In genomic region chr1:1324084-1324523, GRCh38 we compare ENCODE assay signal across 8 cellular contexts. TPM values are rescaled to one million over a fixed set of nuclear protein-coding genes. Genes with fewer than 3 reads are reported as not detected.
DNase-seq lines count a peak whose midpoint lies in the region; ATAC-seq and TF ChIP-seq lines count a peak whose summit lies in the region.

No MANE protein-coding gene starts in this region.

- peak overlapping the region; percentile 63 to 86 for H3K4me3 ChIP-seq in cardiac fibroblast (replicated peaks in 1 of 2; ENCODE audit: low read depth in 2 of 2, low read length in 2 of 2)

- ATAC-seq in HG03457 (IDR thresholded peaks at IDR 0.05; ENCODE audit: unreplicated experiment) = peak; percentile 12
- ATAC-seq in natural killer cell = peak; percentile 36 to 45 (median 37)

- no peaks in the 10 kb centered on the region for H3K27me3 Mint-ChIP-seq in activated naive CD4-positive, alpha-beta T cell treated with anti-CD3 and anti-CD28 coated beads, Interleukin-2, amount 50 U/mL, for 24 hours
- H3K27me3 Mint-ChIP-seq in natural killer cell (ENCODE audit: low read depth in 2 of 2) = no peaks in the 10 kb centered on the region

- no peak for DNase-seq in activated naive CD4-positive, alpha-beta T cell (lab: John Stamatoyannopoulos, UW)
- DNase-seq in cardiac fibroblast (ENCODE audit: low read depth in 2 of 2) (no peak), natural killer cell (no peak), NCI-H1092 treated with DMSO at 0.1 percent for 48 hours (lab: John Stamatoyannopoulos, UW) (no peak), kidney glomerular epithelial cell (lab: John Stamatoyannopoulos, UW) (no peak), D341Med (ENCODE audit: low spot score) (no peak)

- TF ChIP-seq CTCF in cardiac fibroblast (IDR thresholded peaks at IDR 0.05; ENCODE audit: low read depth, low read length) (no peak), natural killer cell (IDR thresholded peaks at IDR 0.05) (no peak)

- no peak overlapping the region for H3K27ac Mint-ChIP-seq in activated naive CD4-positive, alpha-beta T cell treated with anti-CD3 and anti-CD28 coated beads, Interleukin-2, amount 50 U/mL, for 24 hours
- peak overlapping the region; percentile 80 to 90 for H3K27ac Mint-ChIP-seq in natural killer cell

- no peaks in the 10 kb centered on the region for H3K9me3 Mint-ChIP-seq in activated naive CD4-positive, alpha-beta T cell treated with anti-CD3 and anti-CD28 coated beads, Interleukin-2, amount 50 U/mL, for 24 hours
- no peaks in the 10 kb centered on the region for H3K9me3 Mint-ChIP-seq in natural killer cell

- H3K4me3 Mint-ChIP-seq in activated naive CD4-positive, alpha-beta T cell treated with anti-CD3 and anti-CD28 coated beads, Interleukin-2, amount 50 U/mL, for 24 hours = peak overlapping the region; percentile 90
- H3K4me3 Mint-ChIP-seq in natural killer cell = peak overlapping the region; percentile 93

- intact Hi-C loops in natural killer cell (cut with micrococcal nuclease) = no loop called here

- peaks cover 23% of the 10 kb centered on the region for H3K4me1 Mint-ChIP-seq in activated naive CD4-positive, alpha-beta T cell treated with anti-CD3 and anti-CD28 coated beads, Interleukin-2, amount 50 U/mL, for 24 hours
- peaks cover 20 to 44% of the 10 kb centered on the region in 2 donors for H3K4me1 Mint-ChIP-seq in natural killer cell

- H3K36me3 Mint-ChIP-seq in activated naive CD4-positive, alpha-beta T cell treated with anti-CD3 and anti-CD28 coated beads, Interleukin-2, amount 50 U/mL, for 24 hours = peaks cover 4% of the 10 kb centered on the region
- H3K36me3 Mint-ChIP-seq in natural killer cell = no peaks in the 10 kb centered on the region

RNA-seq across cellular contexts. Expression of gene INTS11, which starts 0.4 kb away (rescaled TPM):
- 100 to 1,000 TPM; 150 to 189 (median 181) TPM for total RNA-seq in natural killer cell

RNA-seq across cellular contexts. Expression of gene CPTP, which starts 0.5 kb away (rescaled TPM):
- total RNA-seq in natural killer cell = 10 to 100 TPM in 2 of 3 donors, 1 to 10 TPM in 1; 8.0 to 14.6 (median 12.3) TPM

RNA-seq across cellular contexts. Expression of gene TAS1R3, which starts 7.0 kb away (rescaled TPM):
- total RNA-seq in natural killer cell = 1 to 10 TPM in 2 of 3 donors, under 1 TPM in 1; 0.66 to 1.4 (median 1.3) TPM

RNA-seq across cellular contexts. Expression of gene PUSL1, which starts 15.7 kb away (rescaled TPM):
- total RNA-seq in natural killer cell = 10 to 100 TPM; 11.1 to 13.0 (median 12.9) TPM

RNA-seq across cellular contexts. Expression of gene ACAP3, which starts 16.4 kb away (rescaled TPM):
- 10 to 100 TPM; 56.1 to 59.7 (median 59.0) TPM for total RNA-seq in natural killer cell
